ENCODE assay signal across 26 cellular contexts in the genomic region with DNA sequence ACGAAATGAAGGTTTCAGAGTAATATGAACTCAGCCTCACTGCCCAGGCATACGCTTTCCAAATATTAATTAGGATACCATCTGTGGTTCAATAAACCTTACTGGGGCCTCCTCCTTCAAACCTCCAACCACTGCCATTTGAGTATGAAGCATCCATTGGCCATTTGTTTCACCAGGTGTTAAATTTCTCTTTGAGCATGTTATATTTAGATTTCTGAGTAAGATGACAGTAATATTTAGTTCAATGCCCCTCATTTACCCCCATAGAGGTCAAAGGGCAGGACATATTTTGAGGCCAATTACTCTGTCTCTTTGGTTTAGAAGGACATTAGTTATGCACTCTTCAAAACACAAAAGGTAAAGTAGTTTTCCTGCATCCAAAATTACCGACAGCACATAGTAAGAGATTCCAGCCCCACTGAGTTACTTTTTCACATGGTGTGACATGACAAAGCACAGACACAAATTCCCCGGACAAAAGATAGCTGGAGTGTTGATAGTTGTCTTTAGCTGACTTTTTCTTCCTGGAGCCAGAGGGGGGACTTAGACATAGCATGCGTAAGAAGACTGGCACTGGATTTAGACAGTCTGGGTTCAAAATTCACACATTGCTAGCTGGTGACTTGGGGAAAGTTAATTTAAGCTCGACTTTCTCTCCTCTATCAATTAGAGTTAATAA. TPM values are rescaled to one million over a fixed set of nuclear protein-coding genes. Genes with fewer than 3 reads are reported as not detected.
A peak's percentile ranks its signal among the peaks of the same experiment; 100 is the strongest.
DNase-seq lines count a peak whose midpoint lies in the region; ATAC-seq and TF ChIP-seq lines count a peak whose summit lies in the region.
"Had no signal": no experiment of that assay in that cellular context is flagged by ENCODE, and none has a peak within 500 bp of the region (broad histone marks: within the 10 kb centered on the region; RNA-seq: fewer than 3 reads in every experiment).

No MANE protein-coding gene starts in this region.

- H3K27ac ChIP-seq in cardiac muscle cell, result peak overlapping the region; percentile 87
- H3K27ac ChIP-seq in right cardiac atrium (ENCODE audit: low read length), result no peak overlapping the region
- no peak overlapping the region for H3K27ac ChIP-seq in smooth muscle cell (ENCODE audit: low read depth)
- H3K27ac ChIP-seq: HL-60, KMS-11 had no signal

- H3K27me3 ChIP-seq in cardiac muscle cell (no peaks in the 10 kb centered on the region), right cardiac atrium (ENCODE audit: control insufficient read depth, insufficient read depth) (no peaks in the 10 kb centered on the region), smooth muscle cell (ENCODE audit: low read depth) (peaks cover 12% of the 10 kb centered on the region)

- TF ChIP-seq CTCF in cardiac muscle cell (IDR thresholded peaks at IDR 0.05; ENCODE audit: low read depth, low read length) (no peak), smooth muscle cell (IDR thresholded peaks at IDR 0.05; ENCODE audit: borderline replicate concordance, insufficient read depth, poor library complexity, severe bottlenecking) (no peak)

- no peaks in the 10 kb centered on the region for H3K36me3 Mint-ChIP-seq in activated naive CD4-positive, alpha-beta T cell treated with anti-CD3 and anti-CD28 coated beads for 36 hours (ENCODE audit: low read depth)
- H3K36me3 Mint-ChIP-seq: IgD-negative memory B cell had no signal

- H3K4me3 ChIP-seq in cardiac muscle cell, result no peak overlapping the region
- H3K4me3 ChIP-seq in right cardiac atrium (ENCODE audit: low read length), result no peak overlapping the region
- H3K4me3 ChIP-seq in smooth muscle cell, result no peak overlapping the region

- DNase-seq in Right ventricle myocardium superior, result no peak
- DNase-seq in cardiac septum (ENCODE audit: low spot score), result no peak
- peak in 1 of 2 donors; percentile 88 for DNase-seq in cardiac muscle cell (ENCODE audit: low read depth in 1 of 2, low spot score in 1 of 2)
- DNase-seq in right cardiac atrium, result no peak
- DNase-seq in smooth muscle cell (lab: John Stamatoyannopoulos, UW; ENCODE audit: unreplicated experiment), result no peak
- no peak for DNase-seq in cerebellum (ENCODE audit: low spot score)
- DNase-seq in activated naive CD4-positive, alpha-beta T cell treated with anti-CD3 and anti-CD28 coated beads for 36 hours, result no peak
- no peak for DNase-seq in COR-L47 (lab: John Stamatoyannopoulos, UW)
- DNase-seq: DMS53, HCEC 1CT, MM.1S, NCI-H1048, NCI-H1417, NCI-H1694, NCI-H2081, NCI-H345, NCI-H510A treated with DMSO at 0.1 percent for 48 hours, RPMI8226, SHP77 treated with DMSO at 0.1 percent for 48 hours had no signal

- H2AFZ ChIP-seq in smooth muscle cell (ENCODE audit: low read depth), result no peak overlapping the region

- H3K4me1 ChIP-seq in cardiac muscle cell (ENCODE audit: low read depth) (peaks cover 25% of the 10 kb centered on the region), right cardiac atrium (ENCODE audit: control insufficient read depth, insufficient read depth, low read length) (no peaks in the 10 kb centered on the region), smooth muscle cell (ENCODE audit: low read depth) (no peaks in the 10 kb centered on the region)

- H3K4me3 Mint-ChIP-seq in activated naive CD4-positive, alpha-beta T cell treated with anti-CD3 and anti-CD28 coated beads for 36 hours, result no peak overlapping the region
- H3K4me3 Mint-ChIP-seq: IgD-negative memory B cell had no signal

- no peaks in the 10 kb centered on the region for H4K20me1 ChIP-seq in smooth muscle cell (ENCODE audit: low read depth)

- H3K36me3 ChIP-seq in cardiac muscle cell (no peaks in the 10 kb centered on the region), smooth muscle cell (ENCODE audit: low read depth) (no peaks in the 10 kb centered on the region)

- peaks cover 22% of the 10 kb centered on the region for H3K27me3 Mint-ChIP-seq in activated naive CD4-positive, alpha-beta T cell treated with anti-CD3 and anti-CD28 coated beads for 36 hours (ENCODE audit: low read depth)

- CTCF ChIA-PET in activated naive CD4-positive, alpha-beta T cell treated with anti-CD3 and anti-CD28 coated beads for 36 hours (lab: Charles Lee), result interaction anchor here (0.6 kb wide), 1 partner anchor 186 kb away, joined by 5 read pairs; no protein-coding TSS in a partner anchor

- H3K4me1 Mint-ChIP-seq in activated naive CD4-positive, alpha-beta T cell treated with anti-CD3 and anti-CD28 coated beads for 36 hours (ENCODE audit: low read depth), result no peaks in the 10 kb centered on the region

- ATAC-seq in Right ventricle myocardium superior (ENCODE audit: poor library complexity) (peak; percentile 93), right cardiac atrium (peak; percentile 40 to 50)

- H3K79me2 ChIP-seq in smooth muscle cell (ENCODE audit: low read depth), result no peaks in the 10 kb centered on the region

- H3K9me3 ChIP-seq in cardiac muscle cell (ENCODE audit: low read depth) (no peaks in the 10 kb centered on the region), right cardiac atrium (ENCODE audit: control insufficient read depth, low read length) (no peaks in the 10 kb centered on the region), smooth muscle cell (replicated peaks; ENCODE audit: low read depth) (no peaks in the 10 kb centered on the region)

- intact Hi-C loops in Right ventricle myocardium superior (cut with DNase I) (no loop called here), cardiac septum (cut with DNase I) (loop anchor here (5.0 kb wide), 1 partner anchor 33 kb away; the partner anchor contains the start of gene LNPK), right cardiac atrium (cut with DNase I) (no loop called here)
- intact Hi-C loops in activated naive CD4-positive, alpha-beta T cell treated with anti-CD3 and anti-CD28 coated beads for 36 hours (cut with micrococcal nuclease), result no loop called here

- WGBS in right cardiac atrium, result 41% methylated on average over 6 of the region's 6 CpGs
- WGBS in smooth muscle cell (ENCODE audit: low lambda C conversion rate), result 29% methylated on average over 6 of the region's 6 CpGs

- no peak overlapping the region for H3K27ac Mint-ChIP-seq in activated naive CD4-positive, alpha-beta T cell treated with anti-CD3 and anti-CD28 coated beads for 36 hours
- H3K27ac Mint-ChIP-seq: IgD-negative memory B cell had no signal

- no peaks in the 10 kb centered on the region for H3K9me3 Mint-ChIP-seq in activated naive CD4-positive, alpha-beta T cell treated with anti-CD3 and anti-CD28 coated beads for 36 hours

- H3K9ac ChIP-seq in smooth muscle cell (ENCODE audit: low read depth), result no peak overlapping the region
- H3K9ac ChIP-seq: KMS-11 had no signal

- H3F3A ChIP-seq in smooth muscle cell (ENCODE audit: low read depth), result no peaks in the 10 kb centered on the region

- peak overlapping the region; percentile 19 for H3K4me2 ChIP-seq in smooth muscle cell
- H3K4me2 ChIP-seq: KMS-11 had no signal

RNA-seq across cellular contexts. Expression of gene LNPK, which starts 33.1 kb away (rescaled TPM):
- total RNA-seq in Right ventricle myocardium superior (38.0 TPM), cardiac septum (44.0 TPM), cardiac muscle cell (34.5 and 37.7 TPM in 2 replicates), right cardiac atrium (10 to 100 TPM; 22.6 to 37.2 (median 24.0) TPM), smooth muscle cell (38.5 and 51.4 TPM in 2 replicates), cerebellum (54.4 TPM)
- polyA plus RNA-seq in cardiac muscle cell (35.0 and 41.9 TPM in 2 replicates), right cardiac atrium (4.6 TPM), smooth muscle cell (14.4 and 23.4 TPM in 2 replicates)
- total RNA-seq in activated naive CD4-positive, alpha-beta T cell treated with anti-CD3 and anti-CD28 coated beads for 36 hours, result 10 to 100 TPM; 22.2 to 23.9 TPM

RNA-seq across cellular contexts. Expression of gene EVX2, which starts 48.6 kb away (rescaled TPM):
- not detected for total RNA-seq in Right ventricle myocardium superior
- total RNA-seq in cardiac septum, result not detected
- total RNA-seq in cardiac muscle cell, result 0.06 and 0.11 TPM in 2 replicates
- polyA plus RNA-seq in cardiac muscle cell, result 0.28 TPM in 1 of 2 replicates, not detected in the other
- total RNA-seq in right cardiac atrium, result not detected
- not detected for polyA plus RNA-seq in right cardiac atrium
- 0.04 TPM in 1 of 2 replicates, not detected in the other for total RNA-seq in smooth muscle cell
- polyA plus RNA-seq in smooth muscle cell, result not detected in 2 replicates
- 0.73 TPM for total RNA-seq in cerebellum
- not detected for total RNA-seq in activated naive CD4-positive, alpha-beta T cell treated with anti-CD3 and anti-CD28 coated beads for 36 hours
- total RNA-seq: A172, Daoy, H1 had no signal
- polyA plus RNA-seq: BJ, H1, IgD-negative memory B cell had no signal

RNA-seq across cellular contexts. Expression of gene HOXD13, which starts 57.4 kb away (rescaled TPM):
- total RNA-seq in Right ventricle myocardium superior, result not detected
- total RNA-seq in cardiac septum, result not detected
- total RNA-seq in cardiac muscle cell, result not detected in 2 replicates
- polyA plus RNA-seq in cardiac muscle cell, result not detected in 2 replicates
- total RNA-seq in right cardiac atrium, result not detected
- not detected for polyA plus RNA-seq in right cardiac atrium
- total RNA-seq in smooth muscle cell, result 0.31 and 1.9 TPM in 2 replicates
- polyA plus RNA-seq in smooth muscle cell, result 0.45 and 1.9 TPM in 2 replicates
- not detected for total RNA-seq in cerebellum
- not detected for total RNA-seq in activated naive CD4-positive, alpha-beta T cell treated with anti-CD3 and anti-CD28 coated beads for 36 hours
- total RNA-seq: H1 had no signal
- polyA plus RNA-seq: H1, IgD-negative memory B cell had no signal
